12 cellular contexts compared by ENCODE assay signal in the genomic region with DNA sequence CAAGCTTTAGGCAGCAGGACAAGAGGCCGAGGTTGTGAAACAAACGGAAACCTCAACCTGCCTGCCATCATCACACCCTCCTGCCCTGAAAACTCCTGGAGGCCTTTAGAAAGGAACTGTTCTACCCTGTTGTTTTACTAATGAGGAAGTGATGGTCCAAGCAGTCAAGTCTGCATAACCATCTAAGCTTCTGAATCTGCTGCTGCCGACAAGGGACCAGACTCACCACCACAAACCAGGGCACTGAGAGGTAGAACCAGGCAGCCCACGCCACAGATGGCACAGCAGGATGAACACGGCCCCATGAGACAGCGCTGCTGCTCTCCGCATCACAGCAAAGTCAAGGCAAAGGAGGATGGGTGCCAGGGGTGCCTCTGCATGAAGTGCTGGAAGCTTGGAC.
DNase-seq lines count a peak whose midpoint lies in the region; ATAC-seq lines count a peak whose summit lies in the region.
"Had no signal": no experiment of that assay in that cellular context is flagged by ENCODE, and none has a peak within 500 bp of the region (broad histone marks: within the 10 kb centered on the region; RNA-seq: fewer than 3 reads in every experiment).

No MANE protein-coding gene starts in this region.

- peak overlapping the region; percentile 92 to 98 (median 94) for H3K27ac Mint-ChIP-seq in CD4-positive, CD25-positive, alpha-beta regulatory T cell
- H3K27ac Mint-ChIP-seq in activated CD4-positive, alpha-beta memory T cell treated with anti-CD3 and anti-CD28 coated beads for 36 hours = peak overlapping the region; percentile 97

- H3K4me3 ChIP-seq in CD4-positive, CD25-positive, alpha-beta regulatory T cell (ENCODE audit: low read depth, low read length) = peak overlapping the region; percentile 66
- H3K4me3 ChIP-seq: pancreas had no signal

- intact Hi-C loops in activated CD4-positive, alpha-beta memory T cell treated with anti-CD3 and anti-CD28 coated beads for 36 hours (cut with micrococcal nuclease) = no loop called here

- H3K27ac ChIP-seq in CD4-positive, CD25-positive, alpha-beta regulatory T cell (ENCODE audit: insufficient read depth, low read length, poor library complexity, severe bottlenecking) = peak overlapping the region; percentile 83
- H3K27ac ChIP-seq: KMS-11, pancreas had no signal

- ATAC-seq in CD4-positive, CD25-positive, alpha-beta regulatory T cell (ENCODE audit: low read depth in 2 of 2) = peak; percentile 16
- peak; percentile 43 for ATAC-seq in GM19324 (IDR thresholded peaks at IDR 0.05; ENCODE audit: low FRiP score, unreplicated experiment)
- ATAC-seq in HG03025 (IDR thresholded peaks at IDR 0.05; ENCODE audit: low FRiP score, unreplicated experiment) = peak; percentile 73

- DNase-seq in CD4-positive, CD25-positive, alpha-beta regulatory T cell = peak in 1 of 3 donors; percentile 40
- peak; percentile 54 for DNase-seq in activated CD4-positive, alpha-beta memory T cell treated with anti-CD3 and anti-CD28 coated beads for 36 hours
- DNase-seq in mucosa of gallbladder (ENCODE audit: low spot score) (no peak), NCI-H1417 (lab: John Stamatoyannopoulos, UW) (no peak), NCI-H187 (lab: John Stamatoyannopoulos, UW) (no peak), EL (no peak)
- DNase-seq: amniotic stem cell, pancreas, Right ventricle myocardium superior had no signal

- H3K4me1 Mint-ChIP-seq in CD4-positive, CD25-positive, alpha-beta regulatory T cell = peaks cover 41 to 95% (median 80%) of the 10 kb centered on the region in 4 donors
- peaks cover 98% of the 10 kb centered on the region for H3K4me1 Mint-ChIP-seq in activated CD4-positive, alpha-beta memory T cell treated with anti-CD3 and anti-CD28 coated beads for 36 hours (ENCODE audit: low read depth)

- peaks cover 67% of the 10 kb centered on the region for H3K36me3 ChIP-seq in CD4-positive, CD25-positive, alpha-beta regulatory T cell (ENCODE audit: control insufficient read depth, insufficient read depth, low read length)
- H3K36me3 ChIP-seq: pancreas had no signal

- H3K9me3 ChIP-seq in CD4-positive, CD25-positive, alpha-beta regulatory T cell (ENCODE audit: control insufficient read depth in 2 of 2, low read length in 2 of 2) = no peaks in the 10 kb centered on the region
- H3K9me3 ChIP-seq: pancreas had no signal

- H3K36me3 Mint-ChIP-seq in CD4-positive, CD25-positive, alpha-beta regulatory T cell = peaks cover 37% of the 10 kb centered on the region
- H3K36me3 Mint-ChIP-seq in activated CD4-positive, alpha-beta memory T cell treated with anti-CD3 and anti-CD28 coated beads for 36 hours = peaks cover 55% of the 10 kb centered on the region

- H3K27me3 Mint-ChIP-seq in CD4-positive, CD25-positive, alpha-beta regulatory T cell = no peaks in the 10 kb centered on the region
- no peaks in the 10 kb centered on the region for H3K27me3 Mint-ChIP-seq in activated CD4-positive, alpha-beta memory T cell treated with anti-CD3 and anti-CD28 coated beads for 36 hours

- POLR2A ChIA-PET in activated CD4-positive, alpha-beta memory T cell treated with anti-CD3 and anti-CD28 coated beads for 36 hours (lab: Charles Lee) = interaction anchor here (1.1 to 3.9 kb wide), 11 partner anchors 10 to 77 kb away, joined by 3 to 48 read pairs (median 14); no protein-coding TSS in a partner anchor

- H3K4me1 ChIP-seq in CD4-positive, CD25-positive, alpha-beta regulatory T cell (ENCODE audit: control insufficient read depth, insufficient read depth, low read length, poor library complexity, severe bottlenecking) = peaks cover 78% of the 10 kb centered on the region
- H3K4me1 ChIP-seq: pancreas had no signal

- H3K9me3 Mint-ChIP-seq in CD4-positive, CD25-positive, alpha-beta regulatory T cell = no peaks in the 10 kb centered on the region
- no peaks in the 10 kb centered on the region for H3K9me3 Mint-ChIP-seq in activated CD4-positive, alpha-beta memory T cell treated with anti-CD3 and anti-CD28 coated beads for 36 hours

- H3K4me3 Mint-ChIP-seq in CD4-positive, CD25-positive, alpha-beta regulatory T cell = peak overlapping the region; percentile 58 to 76 (median 70)
- H3K4me3 Mint-ChIP-seq in activated CD4-positive, alpha-beta memory T cell treated with anti-CD3 and anti-CD28 coated beads for 36 hours = peak overlapping the region; percentile 62

- no peaks in the 10 kb centered on the region for H3K27me3 ChIP-seq in CD4-positive, CD25-positive, alpha-beta regulatory T cell (ENCODE audit: control insufficient read depth, insufficient read depth, low read length)
- H3K27me3 ChIP-seq: pancreas had no signal

- CTCF ChIA-PET in activated CD4-positive, alpha-beta memory T cell treated with anti-CD3 and anti-CD28 coated beads for 36 hours (lab: Charles Lee) = interaction anchor here (0.6 to 2.7 kb wide), 7 partner anchors 9 to 1892 kb away, joined by 3 to 15 read pairs (median 3); no protein-coding TSS in a partner anchor

Comparison
In these comparisons a context has a peak if more than half of its experiments do, and no peak if none do; other contexts are left out.
1. ATAC-seq: peak in every context shown above with its lines; median percentile 73 in HG03025; 43 in GM19324; 16 in CD4-positive, CD25-positive, alpha-beta regulatory T cell.